Comparison of ENCODE assay signal across 19 cellular contexts in the genomic region with DNA sequence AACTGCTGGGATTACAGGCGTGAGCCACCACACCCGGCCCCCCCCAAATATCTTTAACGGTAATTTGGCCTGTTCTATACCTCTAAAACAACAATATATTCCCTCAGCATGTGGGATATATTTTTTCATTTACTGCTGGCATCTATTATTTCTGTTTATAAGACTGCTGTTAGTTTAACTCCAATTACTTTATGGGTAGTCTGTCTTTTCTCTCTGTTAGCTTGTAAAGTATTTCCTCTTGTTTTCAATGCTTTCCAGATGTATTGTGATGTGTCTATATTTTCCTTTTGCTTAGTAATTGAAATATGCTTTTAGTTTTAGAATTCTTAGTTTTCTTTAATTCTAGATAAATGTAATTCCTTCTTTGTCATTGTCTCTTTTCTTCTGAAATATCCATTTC.
DNase-seq lines count a peak whose midpoint lies in the region; ATAC-seq, FAIRE-seq and TF ChIP-seq lines count a peak whose summit lies in the region.
"Had no signal": no experiment of that assay in that cellular context is flagged by ENCODE, and none has a peak within 500 bp of the region (broad histone marks: within the 10 kb centered on the region; RNA-seq: fewer than 3 reads in every experiment).

No MANE protein-coding gene starts in this region.

- H3K27ac Mint-ChIP-seq in natural killer cell treated with Interleukin-12 subunit alpha and Interleukin-12 subunit beta and Interleukin-15 and Interleukin-18, amount 100 ng/mL, for 72 hours = no peak overlapping the region
- H3K27ac Mint-ChIP-seq: CD4-positive, alpha-beta T cell; H9; IgD-negative memory B cell had no signal

- TF ChIP-seq EP300 in SK-N-SH (IDR thresholded peaks at IDR 0.05; ENCODE audit: borderline replicate concordance in 1 of 2, low read depth in 1 of 2, low read length in 1 of 2) = no peak

- 53% methylated on average over 3 of the region's 3 CpGs for WGBS in SK-N-SH (ENCODE audit: low lambda C conversion rate)

- no peak overlapping the region for H3K9ac ChIP-seq in SK-N-SH

- FAIRE-seq in endometrium (lab: Jason Lieb, UNC) = peak; percentile 88
- peak; percentile 26 for FAIRE-seq in frontal cortex (lab: Jason Lieb, UNC)
- FAIRE-seq: A204.1, D721Med, H1, HepG2 had no signal

- H3K4me3 ChIP-seq in SK-N-SH (ENCODE audit: low read depth in 2 of 2, low read length in 1 of 2) = no peak overlapping the region

- H3K36me3 Mint-ChIP-seq in natural killer cell treated with Interleukin-12 subunit alpha and Interleukin-12 subunit beta and Interleukin-15 and Interleukin-18, amount 100 ng/mL, for 72 hours = no peaks in the 10 kb centered on the region
- H3K36me3 Mint-ChIP-seq: IgD-negative memory B cell had no signal

- no peak for TF ChIP-seq CTCF in SK-N-SH (IDR thresholded peaks at IDR 0.05)

- H3F3A ChIP-seq in SK-N-SH (replicated peaks; ENCODE audit: insufficient read depth) = no peaks in the 10 kb centered on the region

- ATAC-seq in natural killer cell treated with Interleukin-12 subunit alpha and Interleukin-12 subunit beta and Interleukin-15 and Interleukin-18, amount 100 ng/mL, for 72 hours = no peak
- no peak for ATAC-seq in HG03354 (IDR thresholded peaks at IDR 0.05; ENCODE audit: poor library complexity, severe bottlenecking, unreplicated experiment)
- ATAC-seq: HepG2 had no signal

- H2AFZ ChIP-seq in SK-N-SH (ENCODE audit: low read depth) = no peak overlapping the region

- H3K9me3 Mint-ChIP-seq in natural killer cell treated with Interleukin-12 subunit alpha and Interleukin-12 subunit beta and Interleukin-15 and Interleukin-18, amount 100 ng/mL, for 72 hours = no peaks in the 10 kb centered on the region
- H3K9me3 Mint-ChIP-seq: CD4-positive, alpha-beta T cell had no signal

- H4K20me1 ChIP-seq in SK-N-SH (ENCODE audit: insufficient read depth) = no peaks in the 10 kb centered on the region

- CTCF ChIA-PET in SK-N-SH (lab: Yijun Ruan, JAX) = no interaction called here

- no peaks in the 10 kb centered on the region for H3K4me1 ChIP-seq in SK-N-SH (ENCODE audit: control insufficient read depth in 1 of 2, insufficient read depth in 2 of 2, low read depth in 1 of 2, low read length in 1 of 2)
- H3K4me1 ChIP-seq: BE2C, Caco-2 had no signal

- no peaks in the 10 kb centered on the region for H3K36me3 ChIP-seq in SK-N-SH (replicated peaks in 1 of 2; ENCODE audit: control insufficient read depth in 1 of 2, insufficient read depth in 2 of 2, low read length in 1 of 2)
- H3K36me3 ChIP-seq: BE2C had no signal

- peaks cover 0 to 6% of the 10 kb centered on the region in 2 donors for H3K27me3 Mint-ChIP-seq in natural killer cell treated with Interleukin-12 subunit alpha and Interleukin-12 subunit beta and Interleukin-15 and Interleukin-18, amount 100 ng/mL, for 72 hours
- H3K27me3 Mint-ChIP-seq: CD4-positive, alpha-beta T cell; IgD-negative memory B cell had no signal

- DNase-seq in SK-N-SH = no peak
- DNase-seq in frontal cortex (ENCODE audit: low spot score in 2 of 2) = no peak
- DNase-seq in effector CD8-positive, alpha-beta T cell (lab: John Stamatoyannopoulos, UW) = no peak
- no peak for DNase-seq in natural killer cell treated with Interleukin-12 subunit alpha and Interleukin-12 subunit beta and Interleukin-15 and Interleukin-18, amount 100 ng/mL, for 72 hours (ENCODE audit: low spot score)
- DNase-seq: ACHN; BE2C; Caco-2; CD4-positive, alpha-beta T cell; DMS79; GDM1; H9 had no signal

- no peak overlapping the region for H3K4me2 ChIP-seq in SK-N-SH

- H3K9me2 ChIP-seq in SK-N-SH = no peaks in the 10 kb centered on the region

- H3K79me2 ChIP-seq in SK-N-SH (ENCODE audit: insufficient read depth) = no peaks in the 10 kb centered on the region

- no peaks in the 10 kb centered on the region for H3K9me3 ChIP-seq in SK-N-SH
- H3K9me3 ChIP-seq: BE2C, Caco-2 had no signal

- H3K27me3 ChIP-seq in SK-N-SH (ENCODE audit: insufficient read depth) = no peaks in the 10 kb centered on the region
- H3K27me3 ChIP-seq: BE2C had no signal

- peak overlapping the region in 1 of 2 experiments; percentile 63; a peak in 1 of 4 replicates for H3K27ac ChIP-seq in SK-N-SH (ENCODE audit: low read depth in 2 of 2, low read length in 1 of 2)
- H3K27ac ChIP-seq: C4-2B had no signal

- H3K4me3 Mint-ChIP-seq in natural killer cell treated with Interleukin-12 subunit alpha and Interleukin-12 subunit beta and Interleukin-15 and Interleukin-18, amount 100 ng/mL, for 72 hours = no peak overlapping the region
- H3K4me3 Mint-ChIP-seq: CD4-positive, alpha-beta T cell; H9; IgD-negative memory B cell had no signal

- POLR2A ChIA-PET in SK-N-SH (lab: Yijun Ruan, JAX) = no interaction called here

- no peak for TF ChIP-seq RAD21 in SK-N-SH (IDR thresholded peaks at IDR 0.05; ENCODE audit: low read length)

- H3K4me1 Mint-ChIP-seq in natural killer cell treated with Interleukin-12 subunit alpha and Interleukin-12 subunit beta and Interleukin-15 and Interleukin-18, amount 100 ng/mL, for 72 hours (ENCODE audit: low read depth in 2 of 2) = no peaks in the 10 kb centered on the region
- H3K4me1 Mint-ChIP-seq: H9, IgD-negative memory B cell had no signal

TF ChIP-seq in SK-N-SH, 30 proteins besides CTCF, POLR2A, EP300 and RAD21:
- no peak for TF ChIP-seq TAF1 (IDR thresholded peaks at IDR 0.05; ENCODE audit: borderline replicate concordance, low read depth, low read length)
- TF ChIP-seq, protein P1, sequence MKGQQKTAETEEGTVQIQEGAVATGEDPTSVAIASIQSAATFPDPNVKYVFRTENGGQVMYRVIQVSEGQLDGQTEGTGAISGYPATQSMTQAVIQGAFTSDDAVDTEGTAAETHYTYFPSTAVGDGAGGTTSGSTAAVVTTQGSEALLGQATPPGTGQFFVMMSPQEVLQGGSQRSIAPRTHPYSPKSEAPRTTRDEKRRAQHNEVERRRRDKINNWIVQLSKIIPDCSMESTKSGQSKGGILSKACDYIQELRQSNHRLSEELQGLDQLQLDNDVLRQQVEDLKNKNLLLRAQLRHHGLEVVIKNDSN (IDR thresholded peaks at IDR 0.05; ENCODE audit: borderline replicate concordance, low read depth) = no peak
- peak; percentile 75 for TF ChIP-seq TCF12 (IDR thresholded peaks at IDR 0.05)
- TF ChIP-seq, protein P2, sequence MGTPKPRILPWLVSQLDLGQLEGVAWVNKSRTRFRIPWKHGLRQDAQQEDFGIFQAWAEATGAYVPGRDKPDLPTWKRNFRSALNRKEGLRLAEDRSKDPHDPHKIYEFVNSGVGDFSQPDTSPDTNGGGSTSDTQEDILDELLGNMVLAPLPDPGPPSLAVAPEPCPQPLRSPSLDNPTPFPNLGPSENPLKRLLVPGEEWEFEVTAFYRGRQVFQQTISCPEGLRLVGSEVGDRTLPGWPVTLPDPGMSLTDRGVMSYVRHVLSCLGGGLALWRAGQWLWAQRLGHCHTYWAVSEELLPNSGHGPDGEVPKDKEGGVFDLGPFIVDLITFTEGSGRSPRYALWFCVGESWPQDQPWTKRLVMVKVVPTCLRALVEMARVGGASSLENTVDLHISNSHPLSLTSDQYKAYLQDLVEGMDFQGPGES (IDR thresholded peaks at IDR 0.05; ENCODE audit: low read depth, low read length) = no peak
- 0 out of 2 replicates have a peak, but pooled peaks have one; percentile 23 for TF ChIP-seq POLR2AphosphoS5 (IDR thresholded peaks at IDR 0.05; ENCODE audit: low read depth, low read length)
- TF ChIP-seq MXI1 (IDR thresholded peaks at IDR 0.05; ENCODE audit: low read depth, low read length) = no peak
- TF ChIP-seq NRF1 (IDR thresholded peaks at IDR 0.05; ENCODE audit: low read depth, low read length) = no peak
- TF ChIP-seq, protein P3, sequence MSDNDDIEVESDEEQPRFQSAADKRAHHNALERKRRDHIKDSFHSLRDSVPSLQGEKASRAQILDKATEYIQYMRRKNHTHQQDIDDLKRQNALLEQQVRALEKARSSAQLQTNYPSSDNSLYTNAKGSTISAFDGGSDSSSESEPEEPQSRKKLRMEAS (IDR thresholded peaks at IDR 0.05; ENCODE audit: low read depth) = no peak
- no peak for TF ChIP-seq RXRA (IDR thresholded peaks at IDR 0.05; ENCODE audit: borderline replicate concordance, low read depth)
- no peak for TF ChIP-seq FOXJ3 (CRISPR knock-in tag; IDR thresholded peaks at IDR 0.05)
